ENCODE assay signal across 1 cellular context in genomic region chr9:121267689-121268597, GRCh38.
TF ChIP-seq lines count a peak whose summit lies in the region.

TSS of gene GSN (plus strand) at chr9:121268162. CDS start at chr9:121301972, 33,810 bp downstream.

TF ChIP-seq in K562, 482 proteins besides CTCF, POLR2A, EP300 and RAD21 (continued from another document and continues in another):
- TF ChIP-seq, protein P1, sequence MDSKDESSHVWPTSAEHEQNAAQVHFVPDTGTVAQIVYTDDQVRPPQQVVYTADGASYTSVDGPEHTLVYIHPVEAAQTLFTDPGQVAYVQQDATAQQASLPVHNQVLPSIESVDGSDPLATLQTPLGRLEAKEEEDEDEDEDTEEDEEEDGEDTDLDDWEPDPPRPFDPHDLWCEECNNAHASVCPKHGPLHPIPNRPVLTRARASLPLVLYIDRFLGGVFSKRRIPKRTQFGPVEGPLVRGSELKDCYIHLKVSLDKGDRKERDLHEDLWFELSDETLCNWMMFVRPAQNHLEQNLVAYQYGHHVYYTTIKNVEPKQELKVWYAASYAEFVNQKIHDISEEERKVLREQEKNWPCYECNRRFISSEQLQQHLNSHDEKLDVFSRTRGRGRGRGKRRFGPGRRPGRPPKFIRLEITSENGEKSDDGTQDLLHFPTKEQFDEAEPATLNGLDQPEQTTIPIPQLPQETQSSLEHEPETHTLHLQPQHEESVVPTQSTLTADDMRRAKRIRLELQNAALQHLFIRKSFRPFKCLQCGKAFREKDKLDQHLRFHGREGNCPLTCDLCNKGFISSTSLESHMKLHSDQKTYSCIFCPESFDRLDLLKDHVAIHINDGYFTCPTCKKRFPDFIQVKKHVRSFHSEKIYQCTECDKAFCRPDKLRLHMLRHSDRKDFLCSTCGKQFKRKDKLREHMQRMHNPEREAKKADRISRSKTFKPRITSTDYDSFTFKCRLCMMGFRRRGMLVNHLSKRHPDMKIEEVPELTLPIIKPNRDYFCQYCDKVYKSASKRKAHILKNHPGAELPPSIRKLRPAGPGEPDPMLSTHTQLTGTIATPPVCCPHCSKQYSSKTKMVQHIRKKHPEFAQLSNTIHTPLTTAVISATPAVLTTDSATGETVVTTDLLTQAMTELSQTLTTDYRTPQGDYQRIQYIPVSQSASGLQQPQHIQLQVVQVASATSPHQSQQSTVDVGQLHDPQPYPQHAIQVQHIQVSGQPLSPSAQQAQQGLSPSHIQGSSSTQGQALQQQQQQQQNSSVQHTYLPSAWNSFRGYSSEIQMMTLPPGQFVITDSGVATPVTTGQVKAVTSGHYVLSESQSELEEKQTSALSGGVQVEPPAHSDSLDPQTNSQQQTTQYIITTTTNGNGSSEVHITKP (IDR thresholded peaks at IDR 0.05; ENCODE audit: partially characterized antibody): peak; percentile 69
- TF ChIP-seq ARID1B (IDR thresholded peaks at IDR 0.05) (no peak), CTBP1 (IDR thresholded peaks at IDR 0.05; ENCODE audit: borderline replicate concordance) (peak; percentile 9; the same call in 1 of the 2 replicates), NR4A1 (CRISPR knock-in tag; IDR thresholded peaks at IDR 0.05) (no peak), NR4A1 (tag; IDR thresholded peaks at IDR 0.05) (no peak), BACH1 (tag; IDR thresholded peaks at IDR 0.05) (no peak), ZBTB34 (CRISPR knock-in tag; IDR thresholded peaks at IDR 0.05) (no peak), HEY1 (CRISPR knock-in tag; IDR thresholded peaks at IDR 0.05; ENCODE audit: borderline replicate concordance) (no peak), NFRKB (IDR thresholded peaks at IDR 0.05; ENCODE audit: low read depth) (no peak), ZNF766 (CRISPR knock-in tag; conservative IDR thresholded peaks at IDR 0.05) (no peak), PHF8 (IDR thresholded peaks at IDR 0.05; ENCODE audit: borderline replicate concordance, low read length) (peak; percentile 66; the same call in 1 of the 2 replicates), MEF2D (tag; conservative IDR thresholded peaks at IDR 0.05; ENCODE audit: low read depth) (no peak), HDAC6 (IDR thresholded peaks at IDR 0.05; ENCODE audit: low read depth, low read length) (no peak), RHOXF2B (CRISPR knock-in tag; conservative IDR thresholded peaks at IDR 0.05) (no peak), NR3C1 (CRISPR knock-in tag; IDR thresholded peaks at IDR 0.05) (no peak), SAP30 (IDR thresholded peaks at IDR 0.05; ENCODE audit: borderline replicate concordance, insufficient read depth, low read depth, low read length, poor library complexity, severe bottlenecking) (peak; percentile 55), ZNF41 (CRISPR knock-in tag; conservative IDR thresholded peaks at IDR 0.05) (no peak), ZNF57 (CRISPR knock-in tag; IDR thresholded peaks at IDR 0.05) (no peak), RFX7 (CRISPR knock-in tag; IDR thresholded peaks at IDR 0.05) (no peak), GTF3C2 (IDR thresholded peaks at IDR 0.05; ENCODE audit: borderline replicate concordance, extremely low read depth, insufficient read length) (no peak), ATF2 (CRISPR knock-in tag; IDR thresholded peaks at IDR 0.05) (no peak), FOXK1 (CRISPR knock-in tag; IDR thresholded peaks at IDR 0.05; ENCODE audit: borderline replicate concordance) (no peak), POLR3G (IDR thresholded peaks at IDR 0.05; ENCODE audit: extremely low read depth, insufficient read length, insufficient replicate concordance) (no peak), DIDO1 (tag; IDR thresholded peaks at IDR 0.05; ENCODE audit: low read depth) (no peak), KLF1 (tag; IDR thresholded peaks at IDR 0.05) (no peak), YY1 (IDR thresholded peaks at IDR 0.05; ENCODE audit: borderline replicate concordance in 1 of 3, control insufficient read depth in 1 of 3, extremely low read depth in 1 of 3, insufficient read depth in 3 of 3, insufficient read length in 1 of 3, insufficient replicate concordance in 2 of 3, low read depth in 1 of 3, low read length in 2 of 3) (peak in 1 of 3 experiments; percentile 18), THRA (IDR thresholded peaks at IDR 0.05) (no peak), GABPB2 (CRISPR knock-in tag; conservative IDR thresholded peaks at IDR 0.05) (no peak)
- TF ChIP-seq, protein P2, sequence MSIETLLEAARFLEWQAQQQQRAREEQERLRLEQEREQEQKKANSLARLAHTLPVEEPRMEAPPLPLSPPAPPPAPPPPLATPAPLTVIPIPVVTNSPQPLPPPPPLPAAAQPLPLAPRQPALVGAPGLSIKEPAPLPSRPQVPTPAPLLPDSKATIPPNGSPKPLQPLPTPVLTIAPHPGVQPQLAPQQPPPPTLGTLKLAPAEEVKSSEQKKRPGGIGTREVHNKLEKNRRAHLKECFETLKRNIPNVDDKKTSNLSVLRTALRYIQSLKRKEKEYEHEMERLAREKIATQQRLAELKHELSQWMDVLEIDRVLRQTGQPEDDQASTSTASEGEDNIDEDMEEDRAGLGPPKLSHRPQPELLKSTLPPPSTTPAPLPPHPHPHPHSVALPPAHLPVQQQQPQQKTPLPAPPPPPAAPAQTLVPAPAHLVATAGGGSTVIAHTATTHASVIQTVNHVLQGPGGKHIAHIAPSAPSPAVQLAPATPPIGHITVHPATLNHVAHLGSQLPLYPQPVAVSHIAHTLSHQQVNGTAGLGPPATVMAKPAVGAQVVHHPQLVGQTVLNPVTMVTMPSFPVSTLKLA (conservative IDR thresholded peaks at IDR 0.05): no peak
- TF ChIP-seq, protein P3, sequence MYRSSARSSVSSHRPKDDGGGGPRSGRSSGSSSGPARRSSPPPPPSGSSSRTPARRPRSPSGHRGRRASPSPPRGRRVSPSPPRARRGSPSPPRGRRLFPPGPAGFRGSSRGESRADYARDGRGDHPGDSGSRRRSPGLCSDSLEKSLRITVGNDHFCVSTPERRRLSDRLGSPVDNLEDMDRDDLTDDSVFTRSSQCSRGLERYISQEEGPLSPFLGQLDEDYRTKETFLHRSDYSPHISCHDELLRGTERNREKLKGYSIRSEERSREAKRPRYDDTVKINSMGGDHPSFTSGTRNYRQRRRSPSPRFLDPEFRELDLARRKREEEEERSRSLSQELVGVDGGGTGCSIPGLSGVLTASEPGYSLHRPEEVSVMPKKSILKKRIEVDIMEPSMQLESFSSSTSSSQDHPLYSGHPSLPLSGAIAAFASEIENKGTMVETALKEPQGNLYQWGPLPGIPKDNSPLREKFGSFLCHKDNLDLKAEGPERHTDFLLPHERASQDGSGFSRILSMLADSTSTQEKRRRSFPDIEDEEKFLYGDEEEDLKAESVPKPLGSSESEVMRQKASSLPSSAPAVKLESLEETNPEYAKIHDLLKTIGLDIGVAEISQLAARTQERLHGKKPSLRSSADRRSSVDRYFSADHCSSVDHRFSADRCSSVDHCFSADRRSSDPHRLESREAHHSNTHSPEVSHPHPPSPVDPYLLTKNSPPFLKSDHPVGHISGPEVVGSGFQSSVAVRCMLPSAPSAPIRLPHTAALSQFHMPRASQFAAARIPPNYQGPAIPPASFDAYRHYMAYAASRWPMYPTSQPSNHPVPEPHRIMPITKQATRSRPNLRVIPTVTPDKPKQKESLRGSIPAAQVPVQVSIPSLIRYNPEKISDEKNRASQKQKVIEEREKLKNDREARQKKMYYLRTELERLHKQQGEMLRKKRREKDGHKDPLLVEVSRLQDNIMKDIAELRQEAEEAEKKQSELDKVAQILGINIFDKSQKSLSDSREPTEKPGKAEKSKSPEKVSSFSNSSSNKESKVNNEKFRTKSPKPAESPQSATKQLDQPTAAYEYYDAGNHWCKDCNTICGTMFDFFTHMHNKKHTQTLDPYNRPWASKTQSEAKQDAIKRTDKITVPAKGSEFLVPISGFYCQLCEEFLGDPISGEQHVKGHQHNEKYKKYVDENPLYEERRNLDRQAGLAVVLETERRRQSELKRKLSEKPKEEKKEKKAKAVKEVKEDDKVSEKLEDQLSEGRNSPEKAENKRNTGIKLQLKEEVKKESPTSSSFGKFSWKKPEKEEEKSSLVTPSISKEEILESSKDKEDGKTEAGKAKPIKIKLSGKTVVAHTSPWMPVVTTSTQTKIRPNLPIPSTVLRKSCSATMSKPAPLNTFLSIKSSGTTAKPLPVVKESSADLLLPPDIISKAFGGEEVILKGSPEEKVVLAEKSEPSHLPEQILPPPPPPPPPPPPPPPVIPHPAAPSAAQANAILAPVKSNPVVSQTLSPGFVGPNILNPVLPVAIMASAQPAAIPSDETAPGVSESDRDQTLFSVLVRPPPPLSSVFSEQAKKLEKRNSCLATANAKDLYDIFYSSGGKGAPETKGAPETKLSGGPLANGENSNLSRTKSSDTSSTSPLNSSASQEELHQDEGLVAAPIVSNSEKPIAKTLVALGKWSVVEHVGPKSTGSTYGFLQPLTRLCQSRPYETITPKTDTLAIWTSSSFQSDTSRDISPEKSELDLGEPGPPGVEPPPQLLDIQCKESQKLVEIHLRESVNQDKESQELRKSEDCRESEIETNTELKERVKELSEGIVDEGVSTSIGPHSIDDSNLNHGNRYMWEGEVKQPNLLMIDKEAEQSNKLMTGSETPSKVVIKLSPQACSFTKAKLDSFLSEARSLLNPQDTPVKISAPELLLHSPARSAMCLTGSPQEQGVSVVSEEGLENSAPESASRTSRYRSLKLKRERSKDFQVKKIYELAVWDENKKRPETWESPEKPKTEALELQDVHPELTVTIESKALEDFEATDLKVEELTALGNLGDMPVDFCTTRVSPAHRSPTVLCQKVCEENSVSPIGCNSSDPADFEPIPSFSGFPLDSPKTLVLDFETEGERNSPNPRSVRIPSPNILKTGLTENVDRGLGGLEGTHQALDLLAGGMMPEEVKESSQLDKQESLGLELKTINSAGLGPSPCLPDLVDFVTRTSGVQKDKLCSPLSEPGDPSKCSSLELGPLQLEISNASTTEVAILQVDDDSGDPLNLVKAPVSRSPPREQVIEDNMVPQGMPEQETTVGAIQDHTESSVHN (IDR thresholded peaks at IDR 0.05; ENCODE audit: borderline replicate concordance in 1 of 2, low read depth in 1 of 2): no peak
- TF ChIP-seq, protein P4, sequence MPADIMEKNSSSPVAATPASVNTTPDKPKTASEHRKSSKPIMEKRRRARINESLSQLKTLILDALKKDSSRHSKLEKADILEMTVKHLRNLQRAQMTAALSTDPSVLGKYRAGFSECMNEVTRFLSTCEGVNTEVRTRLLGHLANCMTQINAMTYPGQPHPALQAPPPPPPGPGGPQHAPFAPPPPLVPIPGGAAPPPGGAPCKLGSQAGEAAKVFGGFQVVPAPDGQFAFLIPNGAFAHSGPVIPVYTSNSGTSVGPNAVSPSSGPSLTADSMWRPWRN (IDR thresholded peaks at IDR 0.05; ENCODE audit: low read depth): no peak
- TF ChIP-seq, protein P5, sequence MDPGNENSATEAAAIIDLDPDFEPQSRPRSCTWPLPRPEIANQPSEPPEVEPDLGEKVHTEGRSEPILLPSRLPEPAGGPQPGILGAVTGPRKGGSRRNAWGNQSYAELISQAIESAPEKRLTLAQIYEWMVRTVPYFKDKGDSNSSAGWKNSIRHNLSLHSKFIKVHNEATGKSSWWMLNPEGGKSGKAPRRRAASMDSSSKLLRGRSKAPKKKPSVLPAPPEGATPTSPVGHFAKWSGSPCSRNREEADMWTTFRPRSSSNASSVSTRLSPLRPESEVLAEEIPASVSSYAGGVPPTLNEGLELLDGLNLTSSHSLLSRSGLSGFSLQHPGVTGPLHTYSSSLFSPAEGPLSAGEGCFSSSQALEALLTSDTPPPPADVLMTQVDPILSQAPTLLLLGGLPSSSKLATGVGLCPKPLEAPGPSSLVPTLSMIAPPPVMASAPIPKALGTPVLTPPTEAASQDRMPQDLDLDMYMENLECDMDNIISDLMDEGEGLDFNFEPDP (CRISPR knock-in tag; IDR thresholded peaks at IDR 0.05): no peak
